11 cellular contexts compared by ENCODE assay signal in the genomic region with DNA sequence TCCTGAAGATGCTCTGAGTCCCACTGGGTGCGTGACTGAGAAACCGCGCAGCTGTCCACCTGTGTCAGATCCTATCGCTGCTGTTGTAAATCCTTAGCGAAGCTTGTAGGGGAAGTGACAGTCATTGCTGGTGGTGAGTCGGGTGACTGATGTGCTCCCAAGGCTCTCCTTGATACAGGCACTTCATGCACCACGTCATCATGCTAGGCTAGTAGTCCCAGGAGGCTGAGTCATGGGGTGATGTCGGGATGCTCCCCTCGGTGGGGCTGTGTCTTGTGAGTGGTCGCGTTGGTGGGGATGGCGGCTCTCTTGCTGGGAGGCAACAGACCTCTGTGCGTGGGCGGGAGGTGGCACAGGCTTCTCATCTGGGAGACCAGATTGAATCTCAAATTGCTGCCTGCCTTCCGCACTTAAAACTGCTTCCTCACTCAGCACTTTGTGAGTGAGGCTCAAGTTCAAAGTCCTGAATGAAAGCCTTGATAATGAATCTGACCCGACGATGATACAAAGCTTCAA.
A peak's percentile ranks its signal among the peaks of the same experiment; 100 is the strongest.
DNase-seq lines count a peak whose midpoint lies in the region; ATAC-seq and TF ChIP-seq lines count a peak whose summit lies in the region.
"Had no signal": no experiment of that assay in that cellular context is flagged by ENCODE, and none has a peak within 500 bp of the region (broad histone marks: within the 10 kb centered on the region; RNA-seq: fewer than 3 reads in every experiment).

No MANE protein-coding gene starts in this region.

- H3K9me3 ChIP-seq in Peyer's patch (no peaks in the 10 kb centered on the region), vagina (no peaks in the 10 kb centered on the region)
- H3K9me3 ChIP-seq: ovary, thoracic aorta had no signal

- DNase-seq in activated T-cell treated with anti-CD3 and anti-CD28 coated beads, Interleukin-2, amount 50 U/mL, for 72 hours, result no peak
- DNase-seq in activated T-cell treated with anti-CD3 and anti-CD28 coated beads for 4 hours, result no peak
- peak in 2 of 3 donors; percentile 81 to 85 for DNase-seq in Peyer's patch
- peak; percentile 58 for DNase-seq in foreskin melanocyte
- DNase-seq in stimulated activated CD8-positive, alpha-beta memory T cell treated with anti-CD3 and anti-CD28 coated beads, Interleukin-4, amount 100 ng/mL, for 48 hours, result peak; percentile 32
- DNase-seq in 8988T, result no peak
- no peak for DNase-seq in vagina (ENCODE audit: extremely low spot score in 2 of 2)
- DNase-seq: CD8-positive, alpha-beta T cell; ovary had no signal

- no peak overlapping the region for H3K4me3 Mint-ChIP-seq in activated T-cell treated with anti-CD3 and anti-CD28 coated beads, Interleukin-2, amount 50 U/mL, for 72 hours
- H3K4me3 Mint-ChIP-seq: CD8-positive, alpha-beta T cell had no signal

- H3K36me3 Mint-ChIP-seq in activated T-cell treated with anti-CD3 and anti-CD28 coated beads, Interleukin-2, amount 50 U/mL, for 72 hours (ENCODE audit: insufficient read depth in 2 of 2), result no peaks in the 10 kb centered on the region
- H3K36me3 Mint-ChIP-seq: CD8-positive, alpha-beta T cell had no signal

- no peaks in the 10 kb centered on the region for H3K4me1 Mint-ChIP-seq in activated T-cell treated with anti-CD3 and anti-CD28 coated beads, Interleukin-2, amount 50 U/mL, for 72 hours (ENCODE audit: low read depth)

- H3K27me3 ChIP-seq in Peyer's patch (no peaks in the 10 kb centered on the region), vagina (no peaks in the 10 kb centered on the region)
- H3K27me3 ChIP-seq: ovary had no signal

- H3K4me1 ChIP-seq in Peyer's patch (peaks cover 0 to 37% (median 6%) of the 10 kb centered on the region in 4 donors), vagina (peaks cover 24% of the 10 kb centered on the region)

- intact Hi-C loops in vagina (cut with DNase I), result no loop called here

- H3K36me3 ChIP-seq in Peyer's patch (no peaks in the 10 kb centered on the region), vagina (no peaks in the 10 kb centered on the region)
- H3K36me3 ChIP-seq: ovary, thoracic aorta had no signal

- no peaks in the 10 kb centered on the region for H3K27me3 Mint-ChIP-seq in activated T-cell treated with anti-CD3 and anti-CD28 coated beads, Interleukin-2, amount 50 U/mL, for 72 hours (ENCODE audit: low read depth)

- TF ChIP-seq CTCF in Peyer's patch (IDR thresholded peaks at IDR 0.05), result no peak
- TF ChIP-seq CTCF in vagina (IDR thresholded peaks at IDR 0.05), result no peak

- H3K4me3 ChIP-seq in Peyer's patch, result peak overlapping the region in 2 of 4 donors; percentile 20 to 36
- peak overlapping the region in 1 of 2 donors; percentile 7 for H3K4me3 ChIP-seq in vagina
- H3K4me3 ChIP-seq: ovary, thoracic aorta had no signal

- peak; percentile 11 to 47 for ATAC-seq in activated T-cell treated with anti-CD3 and anti-CD28 coated beads, Interleukin-2, amount 50 U/mL, for 72 hours (replicated peaks in 1 of 2)
- no peak for ATAC-seq in HG02798 (IDR thresholded peaks at IDR 0.05; ENCODE audit: poor library complexity, unreplicated experiment)
- ATAC-seq: CD8-positive, alpha-beta T cell had no signal

- TF ChIP-seq POLR2A in Peyer's patch (IDR thresholded peaks at IDR 0.05), result peak; percentile 54 to 84
- TF ChIP-seq POLR2A in vagina (IDR thresholded peaks at IDR 0.05), result no peak

- H3K27ac ChIP-seq in Peyer's patch (peak overlapping the region in 3 of 4 donors; percentile 79 to 95 (median 85)), vagina (no peak overlapping the region)
- H3K27ac ChIP-seq: ovary had no signal

- H3K9me3 Mint-ChIP-seq in activated T-cell treated with anti-CD3 and anti-CD28 coated beads, Interleukin-2, amount 50 U/mL, for 72 hours, result no peaks in the 10 kb centered on the region
- H3K9me3 Mint-ChIP-seq: CD8-positive, alpha-beta T cell had no signal

- H3K27ac Mint-ChIP-seq in activated T-cell treated with anti-CD3 and anti-CD28 coated beads, Interleukin-2, amount 50 U/mL, for 72 hours, result no peak overlapping the region
- H3K27ac Mint-ChIP-seq: CD8-positive, alpha-beta T cell had no signal

Comparison
In these comparisons a context has a peak if more than half of its experiments do, and no peak if none do; other contexts are left out.
1. DNase-seq: peak in Peyer's patch (2 of 3), foreskin melanocyte (single experiment) and stimulated activated CD8-positive, alpha-beta memory T cell treated with anti-CD3 and anti-CD28 coated beads, Interleukin-4, amount 100 ng/mL, for 48 hours (single experiment); none in activated T-cell treated with anti-CD3 and anti-CD28 coated beads, Interleukin-2, amount 50 U/mL, for 72 hours (0 of 2), activated T-cell treated with anti-CD3 and anti-CD28 coated beads for 4 hours (single experiment), 8988T (single experiment) and vagina (0 of 2).
2. POLR2A ChIP-seq: peak in Peyer's patch (2 of 2); none in vagina (0 of 2).